In genomic region chr2:118061135-118061955, GRCh38 we compare ENCODE assay signal across 8 cellular contexts. TPM values are rescaled to one million over a fixed set of nuclear protein-coding genes. Genes with fewer than 3 reads are reported as not detected.
DNase-seq lines count a peak whose midpoint lies in the region; ATAC-seq, FAIRE-seq and TF ChIP-seq lines count a peak whose summit lies in the region.

No MANE protein-coding gene starts in this region.

- no peaks in the 10 kb centered on the region; the same call in 1 of the 2 replicates for H3K27me3 ChIP-seq in SJCRH30
- no peaks in the 10 kb centered on the region for H3K27me3 ChIP-seq in colonic mucosa

- H3K4me3 ChIP-seq in SJCRH30: no peak overlapping the region
- no peak overlapping the region for H3K4me3 ChIP-seq in colonic mucosa

- peaks cover 26% of the 10 kb centered on the region for H3K27me3 Mint-ChIP-seq in activated T-cell treated with anti-CD3 and anti-CD28 coated beads, Interleukin-2, amount 50 U/mL, for 4 hours (ENCODE audit: low read depth)

- peaks cover 4% of the 10 kb centered on the region for H3K4me1 Mint-ChIP-seq in activated T-cell treated with anti-CD3 and anti-CD28 coated beads, Interleukin-2, amount 50 U/mL, for 4 hours (ENCODE audit: low read depth)

- no peak for DNase-seq in D721Med (ENCODE audit: insufficient read length, low spot score)
- peak; percentile 19 to 55 for DNase-seq in SJCRH30
- DNase-seq in left cardiac atrium: no peak
- peak; percentile 51 for DNase-seq in urothelium cell line (ENCODE audit: low spot score)
- no peak for DNase-seq in activated T-cell treated with anti-CD3 and anti-CD28 coated beads, Interleukin-2, amount 50 U/mL, for 4 hours
- DNase-seq in colonic mucosa: no peak

- H3K27ac ChIP-seq in SJCRH30: no peak overlapping the region
- no peak overlapping the region for H3K27ac ChIP-seq in colonic mucosa

- ATAC-seq in GM19395 (IDR thresholded peaks at IDR 0.05; ENCODE audit: unreplicated experiment) (peak; percentile 68), HG03280 (IDR thresholded peaks at IDR 0.05; ENCODE audit: unreplicated experiment) (peak; percentile 71), left cardiac atrium (peak; percentile 71 to 75)
- no peak for ATAC-seq in activated T-cell treated with anti-CD3 and anti-CD28 coated beads, Interleukin-2, amount 50 U/mL, for 4 hours

- H3K4me3 Mint-ChIP-seq in activated T-cell treated with anti-CD3 and anti-CD28 coated beads, Interleukin-2, amount 50 U/mL, for 4 hours: no peak overlapping the region

- no peaks in the 10 kb centered on the region for H3K9me3 Mint-ChIP-seq in activated T-cell treated with anti-CD3 and anti-CD28 coated beads, Interleukin-2, amount 50 U/mL, for 4 hours

- H3K36me3 ChIP-seq in SJCRH30: no peaks in the 10 kb centered on the region
- no peaks in the 10 kb centered on the region for H3K36me3 ChIP-seq in colonic mucosa

- intact Hi-C loops in left cardiac atrium (cut with DNase I) (no loop called here), colonic mucosa (cut with DNase I) (no loop called here)

- FAIRE-seq in D721Med (lab: Jason Lieb, UNC) (no peak), urothelium cell line (lab: Jason Lieb, UNC) (peak; percentile 69)

- H3K9me3 ChIP-seq in SJCRH30 (replicated peaks): no peaks in the 10 kb centered on the region
- no peaks in the 10 kb centered on the region for H3K9me3 ChIP-seq in colonic mucosa

- H3K36me3 Mint-ChIP-seq in activated T-cell treated with anti-CD3 and anti-CD28 coated beads, Interleukin-2, amount 50 U/mL, for 4 hours (ENCODE audit: insufficient read depth): no peaks in the 10 kb centered on the region

- no peak overlapping the region for H3K9ac ChIP-seq in colonic mucosa (ENCODE audit: low read depth in 2 of 2, low read length in 2 of 2)

- peak; percentile 15 for TF ChIP-seq CTCF in D721Med (IDR thresholded peaks at IDR 0.05; ENCODE audit: insufficient read depth, missing control alignments)
- TF ChIP-seq CTCF in colonic mucosa (IDR thresholded peaks at IDR 0.05): no peak

- H3K4me1 ChIP-seq in SJCRH30: peaks cover 13% of the 10 kb centered on the region
- H3K4me1 ChIP-seq in colonic mucosa: no peaks in the 10 kb centered on the region

RNA-seq across cellular contexts. Expression of gene INSIG2, which starts 26.9 kb away (rescaled TPM):
- 7.4 and 11.0 TPM in 2 replicates for total RNA-seq in SJCRH30 (2014; rRNA removed; shearing (Covaris generic))
- total RNA-seq in left cardiac atrium: 10 to 100 TPM; 15.2 to 15.9 TPM
- 10 to 100 TPM in 2 of 3 donors, 1 to 10 TPM in 1; 9.7 to 12.5 (median 10.2) TPM for total RNA-seq in activated T-cell treated with anti-CD3 and anti-CD28 coated beads, Interleukin-2, amount 50 U/mL, for 4 hours
- 10 to 100 TPM; 12.8 to 47.0 TPM for total RNA-seq in colonic mucosa

RNA-seq across cellular contexts. Expression of gene CCDC93, which starts 47.5 kb away (rescaled TPM):
- total RNA-seq in SJCRH30 (2014; rRNA removed; shearing (Covaris generic)): 18.3 and 19.0 TPM in 2 replicates
- 10 to 100 TPM; 18.3 to 24.6 TPM for total RNA-seq in left cardiac atrium
- total RNA-seq in activated T-cell treated with anti-CD3 and anti-CD28 coated beads, Interleukin-2, amount 50 U/mL, for 4 hours: 10 to 100 TPM; 23.7 to 25.8 (median 24.8) TPM
- total RNA-seq in colonic mucosa: 10 to 100 TPM; 33.5 to 37.8 TPM

Comparison
In these comparisons a context has a peak if more than half of its experiments do, and no peak if none do; other contexts are left out.
1. DNase-seq: peak in SJCRH30 (2 of 2) and urothelium cell line (single experiment); none in D721Med (single experiment), left cardiac atrium (single experiment), activated T-cell treated with anti-CD3 and anti-CD28 coated beads, Interleukin-2, amount 50 U/mL, for 4 hours (single experiment) and colonic mucosa (single experiment).
2. ATAC-seq: peak in GM19395 (single experiment), HG03280 (single experiment) and left cardiac atrium (2 of 2); none in activated T-cell treated with anti-CD3 and anti-CD28 coated beads, Interleukin-2, amount 50 U/mL, for 4 hours (0 of 2).